In genomic region chr6:13617066-13617465, GRCh38 we compare ENCODE assay signal across 11 cellular contexts. TPM values are rescaled to one million over a fixed set of nuclear protein-coding genes. Genes with fewer than 3 reads are reported as not detected.
DNase-seq lines count a peak whose midpoint lies in the region; ATAC-seq and TF ChIP-seq lines count a peak whose summit lies in the region.
"Had no signal": no experiment of that assay in that cellular context is flagged by ENCODE, and none has a peak within 500 bp of the region (broad histone marks: within the 10 kb centered on the region; RNA-seq: fewer than 3 reads in every experiment).

No MANE protein-coding gene starts in this region.

- TF ChIP-seq CTCF in Calu3 (IDR thresholded peaks at IDR 0.05; ENCODE audit: unreplicated experiment): no peak

- intact Hi-C loops in Calu3 (cut with micrococcal nuclease; ENCODE audit: unreplicated experiment): no loop called here

- no TSS peak for BruUV-seq in Calu3 (replicated peaks; lab: Mats Ljungman, UMichigan)

- H3K4me3 Mint-ChIP-seq in Calu3 (ENCODE audit: low read depth, unreplicated experiment) (peak overlapping the region; percentile 96), IgD-negative memory B cell (peak overlapping the region; percentile 19 to 98 (median 97))
- H3K4me3 Mint-ChIP-seq in activated naive CD8-positive, alpha-beta T cell treated with anti-CD3 and anti-CD28 coated beads, Interleukin-2, amount 50 U/mL, for 24 hours: peak overlapping the region; percentile 99
- H3K4me3 Mint-ChIP-seq in natural killer cell treated with Interleukin-12 subunit alpha and Interleukin-12 subunit beta and Interleukin-15 and Interleukin-18, amount 100 ng/mL, for 72 hours: peak overlapping the region; percentile 98

- no peak for ATAC-seq in activated naive CD8-positive, alpha-beta T cell treated with anti-CD3 and anti-CD28 coated beads, Interleukin-2, amount 50 U/mL, for 24 hours
- no peak for ATAC-seq in natural killer cell treated with Interleukin-12 subunit alpha and Interleukin-12 subunit beta and Interleukin-15 and Interleukin-18, amount 100 ng/mL, for 72 hours
- no peak for ATAC-seq in GM21423 (IDR thresholded peaks at IDR 0.05; ENCODE audit: unreplicated experiment)

- CTCF ChIA-PET in Calu3 (lab: Charles Lee): no interaction called here

- H3K36me3 Mint-ChIP-seq in Calu3 (ENCODE audit: insufficient read depth, unreplicated experiment): peaks cover 43% of the 10 kb centered on the region
- H3K36me3 Mint-ChIP-seq in IgD-negative memory B cell: peaks cover 4% of the 10 kb centered on the region
- H3K36me3 Mint-ChIP-seq in activated naive CD8-positive, alpha-beta T cell treated with anti-CD3 and anti-CD28 coated beads, Interleukin-2, amount 50 U/mL, for 24 hours (ENCODE audit: low read depth): peaks cover 58% of the 10 kb centered on the region
- peaks cover 23% of the 10 kb centered on the region for H3K36me3 Mint-ChIP-seq in natural killer cell treated with Interleukin-12 subunit alpha and Interleukin-12 subunit beta and Interleukin-15 and Interleukin-18, amount 100 ng/mL, for 72 hours

- H3K4me1 Mint-ChIP-seq in Calu3 (ENCODE audit: low read depth, unreplicated experiment) (peaks cover 12% of the 10 kb centered on the region), IgD-negative memory B cell (peaks cover 21 to 30% (median 25%) of the 10 kb centered on the region in 3 donors)
- peaks cover 44% of the 10 kb centered on the region for H3K4me1 Mint-ChIP-seq in activated naive CD8-positive, alpha-beta T cell treated with anti-CD3 and anti-CD28 coated beads, Interleukin-2, amount 50 U/mL, for 24 hours
- peaks cover 28 to 38% of the 10 kb centered on the region in 2 donors for H3K4me1 Mint-ChIP-seq in natural killer cell treated with Interleukin-12 subunit alpha and Interleukin-12 subunit beta and Interleukin-15 and Interleukin-18, amount 100 ng/mL, for 72 hours (ENCODE audit: low read depth in 2 of 2)

- H3K27ac Mint-ChIP-seq in Calu3 (ENCODE audit: unreplicated experiment) (no peak overlapping the region), IgD-negative memory B cell (peak overlapping the region; percentile 0 to 70 (median 2))
- peak overlapping the region; percentile 97 for H3K27ac Mint-ChIP-seq in activated naive CD8-positive, alpha-beta T cell treated with anti-CD3 and anti-CD28 coated beads, Interleukin-2, amount 50 U/mL, for 24 hours
- H3K27ac Mint-ChIP-seq in natural killer cell treated with Interleukin-12 subunit alpha and Interleukin-12 subunit beta and Interleukin-15 and Interleukin-18, amount 100 ng/mL, for 72 hours: peak overlapping the region; percentile 90 to 96

- no peaks in the 10 kb centered on the region for H3K27me3 Mint-ChIP-seq in Calu3 (ENCODE audit: unreplicated experiment)
- H3K27me3 Mint-ChIP-seq in IgD-negative memory B cell: no peaks in the 10 kb centered on the region
- H3K27me3 Mint-ChIP-seq in activated naive CD8-positive, alpha-beta T cell treated with anti-CD3 and anti-CD28 coated beads, Interleukin-2, amount 50 U/mL, for 24 hours: peaks cover 2% of the 10 kb centered on the region
- H3K27me3 Mint-ChIP-seq in natural killer cell treated with Interleukin-12 subunit alpha and Interleukin-12 subunit beta and Interleukin-15 and Interleukin-18, amount 100 ng/mL, for 72 hours: no peaks in the 10 kb centered on the region

- H3K9me3 Mint-ChIP-seq in Calu3 (ENCODE audit: low read depth, unreplicated experiment): no peaks in the 10 kb centered on the region
- H3K9me3 Mint-ChIP-seq in IgD-negative memory B cell: no peaks in the 10 kb centered on the region
- H3K9me3 Mint-ChIP-seq in activated naive CD8-positive, alpha-beta T cell treated with anti-CD3 and anti-CD28 coated beads, Interleukin-2, amount 50 U/mL, for 24 hours: no peaks in the 10 kb centered on the region
- no peaks in the 10 kb centered on the region for H3K9me3 Mint-ChIP-seq in natural killer cell treated with Interleukin-12 subunit alpha and Interleukin-12 subunit beta and Interleukin-15 and Interleukin-18, amount 100 ng/mL, for 72 hours

- DNase-seq in Calu3 (no peak), GM03348 (ENCODE audit: low spot score) (no peak), COR-L47 (lab: John Stamatoyannopoulos, UW) (no peak)
- no peak for DNase-seq in activated naive CD8-positive, alpha-beta T cell treated with anti-CD3 and anti-CD28 coated beads, Interleukin-2, amount 50 U/mL, for 24 hours
- DNase-seq in natural killer cell treated with Interleukin-12 subunit alpha and Interleukin-12 subunit beta and Interleukin-15 and Interleukin-18, amount 100 ng/mL, for 72 hours (ENCODE audit: low spot score): no peak
- DNase-seq: IMR-90; NCI-H2227 treated with DMSO at 0.1 percent for 48 hours; nucleus accumbens; stimulated activated CD4-positive, alpha-beta T cell treated with anti-CD3 and anti-CD28 coated beads, Interleukin-4, amount 100 ng/mL, for 1 hour had no signal

RNA-seq across cellular contexts. Expression of gene NOL7, which starts 1.9 kb away (rescaled TPM):
- total RNA-seq in Calu3 (2022): 44.5 and 44.7 TPM in 2 replicates
- polyA plus RNA-seq in IgD-negative memory B cell: 141 TPM
- total RNA-seq in natural killer cell treated with Interleukin-12 subunit alpha and Interleukin-12 subunit beta and Interleukin-15 and Interleukin-18, amount 100 ng/mL, for 72 hours: 100 to 1,000 TPM in 1 of 2 donors, 10 to 100 TPM in 1; 62.6 to 102 TPM

RNA-seq across cellular contexts. Expression of gene SIRT5, which starts 42.7 kb away (rescaled TPM):
- 13.5 and 15.1 TPM in 2 replicates for total RNA-seq in Calu3 (2022)
- 13.6 TPM for polyA plus RNA-seq in IgD-negative memory B cell
- total RNA-seq in natural killer cell treated with Interleukin-12 subunit alpha and Interleukin-12 subunit beta and Interleukin-15 and Interleukin-18, amount 100 ng/mL, for 72 hours: 1 to 10 TPM; 4.7 to 6.9 TPM
